Comparison of ENCODE assay signal across 7 cellular contexts in genomic region chr7:158704524-158705233, GRCh38. TPM values are rescaled to one million over a fixed set of nuclear protein-coding genes. Genes with fewer than 3 reads are reported as not detected.
A peak's percentile ranks its signal among the peaks of the same experiment; 100 is the strongest.
DNase-seq lines count a peak whose midpoint lies in the region; ATAC-seq and TF ChIP-seq lines count a peak whose summit lies in the region.

A gene with protein sequence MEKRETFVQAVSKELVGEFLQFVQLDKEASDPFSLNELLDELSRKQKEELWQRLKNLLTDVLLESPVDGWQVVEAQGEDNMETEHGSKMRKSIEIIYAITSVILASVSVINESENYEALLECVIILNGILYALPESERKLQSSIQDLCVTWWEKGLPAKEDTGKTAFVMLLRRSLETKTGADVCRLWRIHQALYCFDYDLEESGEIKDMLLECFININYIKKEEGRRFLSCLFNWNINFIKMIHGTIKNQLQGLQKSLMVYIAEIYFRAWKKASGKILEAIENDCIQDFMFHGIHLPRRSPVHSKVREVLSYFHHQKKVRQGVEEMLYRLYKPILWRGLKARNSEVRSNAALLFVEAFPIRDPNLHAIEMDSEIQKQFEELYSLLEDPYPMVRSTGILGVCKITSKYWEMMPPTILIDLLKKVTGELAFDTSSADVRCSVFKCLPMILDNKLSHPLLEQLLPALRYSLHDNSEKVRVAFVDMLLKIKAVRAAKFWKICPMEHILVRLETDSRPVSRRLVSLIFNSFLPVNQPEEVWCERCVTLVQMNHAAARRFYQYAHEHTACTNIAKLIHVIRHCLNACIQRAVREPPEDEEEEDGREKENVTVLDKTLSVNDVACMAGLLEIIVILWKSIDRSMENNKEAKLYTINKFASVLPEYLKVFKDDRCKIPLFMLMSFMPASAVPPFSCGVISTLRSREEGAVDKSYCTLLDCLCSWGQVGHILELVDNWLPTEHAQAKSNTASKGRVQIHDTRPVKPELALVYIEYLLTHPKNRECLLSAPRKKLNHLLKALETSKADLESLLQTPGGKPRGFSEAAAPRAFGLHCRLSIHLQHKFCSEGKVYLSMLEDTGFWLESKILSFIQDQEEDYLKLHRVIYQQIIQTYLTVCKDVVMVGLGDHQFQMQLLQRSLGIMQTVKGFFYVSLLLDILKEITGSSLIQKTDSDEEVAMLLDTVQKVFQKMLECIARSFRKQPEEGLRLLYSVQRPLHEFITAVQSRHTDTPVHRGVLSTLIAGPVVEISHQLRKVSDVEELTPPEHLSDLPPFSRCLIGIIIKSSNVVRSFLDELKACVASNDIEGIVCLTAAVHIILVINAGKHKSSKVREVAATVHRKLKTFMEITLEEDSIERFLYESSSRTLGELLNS (minus strand): TSS chr7:158704804. CDS start chr7:158701899, 2,905 bp downstream.

- 2% methylated on average over 47 of the region's 78 CpGs for WGBS in hepatocyte (ENCODE audit: low lambda C conversion rate, missing lambda C conversion rate)

- no peaks in the 10 kb centered on the region for H3K9me3 ChIP-seq in hepatocyte (ENCODE audit: low read depth)

- H3K27me3 ChIP-seq in hepatocyte: no peaks in the 10 kb centered on the region

- peak within 1 kb of the TSS; percentile 99 for H3K4me2 ChIP-seq in hepatocyte

- in situ Hi-C loops in astrocyte of the cerebellum (cut with HindIII; ENCODE audit: low sequenced_read_pairs): no loop called here

- TF ChIP-seq CTCF in astrocyte of the cerebellum (IDR thresholded peaks at IDR 0.05; ENCODE audit: low read depth, low read length, missing control alignments): peak; percentile 21
- TF ChIP-seq CTCF in hepatocyte (IDR thresholded peaks at IDR 0.05; ENCODE audit: poor library complexity): no peak

- H2AFZ ChIP-seq in hepatocyte: peak within 1 kb of the TSS; percentile 89

- peak within 1 kb of the TSS; percentile 79 for H3K27ac ChIP-seq in hepatocyte

- peaks cover 34% of the 10 kb centered on the region for H3K79me2 ChIP-seq in hepatocyte

- no peaks in the 10 kb centered on the region for H3K36me3 ChIP-seq in hepatocyte (replicated peaks; ENCODE audit: insufficient read depth, low read depth)

- DNase-seq in NCI-H2029 (lab: John Stamatoyannopoulos, UW) (peak; percentile 99), T-helper 22 cell (ENCODE audit: low read depth) (peak; percentile 97), astrocyte of the cerebellum (ENCODE audit: low read depth) (peak; percentile 90), hepatocyte (ENCODE audit: low spot score) (peak; percentile 100), retina (peak; percentile 97)

- H3K4me3 ChIP-seq in astrocyte of the cerebellum (ENCODE audit: low read depth, low read length) (peak within 1 kb of the TSS; percentile 89), hepatocyte (peak within 1 kb of the TSS; percentile 82)

- ATAC-seq in GM18505 (IDR thresholded peaks at IDR 0.05; ENCODE audit: unreplicated experiment) (peak; percentile 97), HG02973 (IDR thresholded peaks at IDR 0.05; ENCODE audit: unreplicated experiment) (peak; percentile 96)

- H3K4me1 ChIP-seq in hepatocyte (ENCODE audit: insufficient read depth): no peaks in the 10 kb centered on the region

- H4K20me1 ChIP-seq in hepatocyte (ENCODE audit: insufficient read depth, poor library complexity, severe bottlenecking): no peaks in the 10 kb centered on the region

- peak; percentile 86 for TF ChIP-seq POLR2A in GM18505 (IDR thresholded peaks at IDR 0.05; ENCODE audit: borderline replicate concordance, extremely low read depth, insufficient read depth, insufficient read length)

- no peaks in the 10 kb centered on the region for H3K9me2 ChIP-seq in hepatocyte (replicated peaks; ENCODE audit: insufficient read depth)

RNA-seq across cellular contexts. Expression of the gene that starts here (rescaled TPM):
- total RNA-seq in hepatocyte: 7.1 and 9.5 TPM in 2 replicates
- 6.2 and 7.0 TPM in 2 replicates for polyA plus RNA-seq in hepatocyte

Comparison
In these comparisons a context has a peak if more than half of its experiments do, and no peak if none do; other contexts are left out.
1. Peak in every context shown above with its lines: DNase-seq, ATAC-seq, H3K4me3 ChIP-seq and H3K27ac ChIP-seq.